Comparison of ENCODE assay signal across 13 cellular contexts in genomic region chr19:3457531-3458228, GRCh38. TPM values are rescaled to one million over a fixed set of nuclear protein-coding genes. Genes with fewer than 3 reads are reported as not detected.
A peak's percentile ranks its signal among the peaks of the same experiment; 100 is the strongest.
DNase-seq lines count a peak whose midpoint lies in the region; ATAC-seq and TF ChIP-seq lines count a peak whose summit lies in the region.
"Had no signal": no experiment of that assay in that cellular context is flagged by ENCODE, and none has a peak within 500 bp of the region (broad histone marks: within the 10 kb centered on the region; RNA-seq: fewer than 3 reads in every experiment).

No MANE protein-coding gene starts in this region.

- 60 to 66% methylated on average over 16 to 22 of the region's 22 CpGs for WGBS in upper lobe of left lung, 2 donors

- peaks cover 19% of the 10 kb centered on the region for H3F3A ChIP-seq in neural progenitor cell (ENCODE audit: low read depth)

- no peaks in the 10 kb centered on the region for H3K27me3 ChIP-seq in adipocyte (replicated peaks; ENCODE audit: control insufficient read depth, insufficient read depth, low read length)
- no peaks in the 10 kb centered on the region for H3K27me3 ChIP-seq in fibroblast of lung (ENCODE audit: control insufficient read depth, insufficient read depth, low read length)
- peaks cover 58% of the 10 kb centered on the region for H3K27me3 ChIP-seq in neural progenitor cell
- no peaks in the 10 kb centered on the region for H3K27me3 ChIP-seq in upper lobe of left lung

- no peak for TF ChIP-seq POLR2A in upper lobe of left lung (IDR thresholded peaks at IDR 0.05)

- H3K27ac ChIP-seq in fibroblast of lung (ENCODE audit: insufficient read depth, low read length) (peak overlapping the region; percentile 85), neural progenitor cell (no peak overlapping the region), upper lobe of left lung (peak overlapping the region; percentile 85 to 91 (median 88))

- H3K4me3 Mint-ChIP-seq in neural progenitor cell, result no peak overlapping the region
- H3K4me3 Mint-ChIP-seq: activated CD4-positive, alpha-beta T cell treated with anti-CD3 and anti-CD28 coated beads for 36 hours; activated naive CD8-positive, alpha-beta T cell treated with anti-CD3 and anti-CD28 coated beads for 36 hours; natural killer cell had no signal

- no peak overlapping the region for H2AFZ ChIP-seq in fibroblast of lung (ENCODE audit: low read length)
- no peak overlapping the region for H2AFZ ChIP-seq in neural progenitor cell (replicated peaks)

- no peaks in the 10 kb centered on the region for H4K20me1 ChIP-seq in fibroblast of lung (ENCODE audit: control insufficient read depth, extremely low read depth, insufficient read depth, low read length)
- H4K20me1 ChIP-seq in neural progenitor cell (ENCODE audit: low read depth), result peaks cover 7% of the 10 kb centered on the region

- ATAC-seq in upper lobe of left lung (ENCODE audit: low FRiP score in 2 of 2), result no peak
- ATAC-seq: activated CD4-positive, alpha-beta T cell treated with anti-CD3 and anti-CD28 coated beads for 36 hours; natural killer cell had no signal

- H3K79me2 ChIP-seq in fibroblast of lung (ENCODE audit: control insufficient read depth, insufficient read depth, low read length), result peaks cover 30% of the 10 kb centered on the region
- H3K79me2 ChIP-seq in neural progenitor cell (ENCODE audit: low read depth), result no peaks in the 10 kb centered on the region

- H3K4me3 ChIP-seq in adipocyte (ENCODE audit: low read length) (no peak overlapping the region), fibroblast of lung (replicated peaks in 1 of 4; ENCODE audit: control extremely low read depth in 1 of 4, insufficient read depth in 1 of 4, low read depth in 3 of 4, low read length in 4 of 4) (no peak overlapping the region), neural progenitor cell (no peak overlapping the region), upper lobe of left lung (no peak overlapping the region)

- H3K4me1 ChIP-seq in adipocyte (ENCODE audit: control insufficient read depth, insufficient read depth, low read length), result peaks cover 34% of the 10 kb centered on the region
- H3K4me1 ChIP-seq in fibroblast of lung (ENCODE audit: control insufficient read depth, extremely low read depth, insufficient read depth, low read length), result peaks cover 20% of the 10 kb centered on the region
- peaks cover 26% of the 10 kb centered on the region for H3K4me1 ChIP-seq in neural progenitor cell
- H3K4me1 ChIP-seq in upper lobe of left lung, result peaks cover 23 to 42% (median 32%) of the 10 kb centered on the region in 4 donors

- H3K9me3 ChIP-seq in adipocyte (ENCODE audit: control insufficient read depth, low read length), result no peaks in the 10 kb centered on the region
- no peaks in the 10 kb centered on the region for H3K9me3 ChIP-seq in fibroblast of lung (ENCODE audit: control insufficient read depth, insufficient read depth, low read depth, low read length)
- no peaks in the 10 kb centered on the region for H3K9me3 ChIP-seq in neural progenitor cell (ENCODE audit: low read depth)
- no peaks in the 10 kb centered on the region for H3K9me3 ChIP-seq in upper lobe of left lung

- no peak for TF ChIP-seq EP300 in upper lobe of left lung (IDR thresholded peaks at IDR 0.05)

- H3K4me2 ChIP-seq in fibroblast of lung (ENCODE audit: extremely low read depth, insufficient read depth, low read length) (no peak overlapping the region), neural progenitor cell (peak overlapping the region; percentile 66)

- TF ChIP-seq CTCF in fibroblast of lung (conservative IDR thresholded peaks at IDR 0.05 in 1 of 2, IDR thresholded peaks at IDR 0.05 in 1 of 2; ENCODE audit: low read depth in 1 of 2, low read length in 2 of 2) (no peak), neural progenitor cell (IDR thresholded peaks at IDR 0.05) (no peak), upper lobe of left lung (IDR thresholded peaks at IDR 0.05) (no peak)

- H3K36me3 ChIP-seq in adipocyte (ENCODE audit: control insufficient read depth, insufficient read depth, low read length, severe bottlenecking) (peaks cover 59% of the 10 kb centered on the region), fibroblast of lung (ENCODE audit: control insufficient read depth, insufficient read depth, low read length) (peaks cover 30% of the 10 kb centered on the region), neural progenitor cell (no peaks in the 10 kb centered on the region), upper lobe of left lung (peaks cover 17 to 75% (median 53%) of the 10 kb centered on the region in 4 donors)

- H3K4me1 Mint-ChIP-seq in neural progenitor cell, result peaks cover 18% of the 10 kb centered on the region
- H3K4me1 Mint-ChIP-seq: activated CD4-positive, alpha-beta T cell treated with anti-CD3 and anti-CD28 coated beads for 36 hours; activated naive CD8-positive, alpha-beta T cell treated with anti-CD3 and anti-CD28 coated beads for 36 hours had no signal

- H3K27me3 Mint-ChIP-seq in neural progenitor cell (ENCODE audit: insufficient read depth, low read depth), result peaks cover 35% of the 10 kb centered on the region
- H3K27me3 Mint-ChIP-seq: activated CD4-positive, alpha-beta T cell treated with anti-CD3 and anti-CD28 coated beads for 36 hours; activated naive CD8-positive, alpha-beta T cell treated with anti-CD3 and anti-CD28 coated beads for 36 hours had no signal

- no peak overlapping the region for H3K27ac Mint-ChIP-seq in neural progenitor cell
- H3K27ac Mint-ChIP-seq: activated CD4-positive, alpha-beta T cell treated with anti-CD3 and anti-CD28 coated beads for 36 hours; activated naive CD8-positive, alpha-beta T cell treated with anti-CD3 and anti-CD28 coated beads for 36 hours; natural killer cell had no signal

- peak overlapping the region; percentile 54 for H3K9ac ChIP-seq in adipocyte (ENCODE audit: low read length)
- no peak overlapping the region for H3K9ac ChIP-seq in fibroblast of lung (ENCODE audit: insufficient read depth, low read length)
- H3K9ac ChIP-seq in neural progenitor cell, result no peak overlapping the region

- DNase-seq in adipocyte (ENCODE audit: low read depth) (no peak), fibroblast of lung (ENCODE audit: low read depth in 2 of 2) (peak in 1 of 2 donors; percentile 39), neural progenitor cell (ENCODE audit: low spot score) (no peak), upper lobe of left lung (peak in 1 of 2 donors; percentile 18), NCI-H524 treated with DMSO at 0.1 percent for 48 hours (lab: John Stamatoyannopoulos, UW) (no peak), NCI-H2227 treated with DMSO at 0.1 percent for 48 hours (lab: John Stamatoyannopoulos, UW) (no peak)
- DNase-seq in activated naive CD4-positive, alpha-beta T cell treated with anti-CD3 and anti-CD28 coated beads, Interleukin-2, amount 50 U/mL, for 16 hours, result no peak
- DNase-seq: activated CD4-positive, alpha-beta T cell treated with anti-CD3 and anti-CD28 coated beads for 36 hours; activated naive CD8-positive, alpha-beta T cell treated with anti-CD3 and anti-CD28 coated beads for 36 hours; DMS153; KBM-7; natural killer cell; stimulated activated CD4-positive, alpha-beta T cell treated with anti-CD3 and anti-CD28 coated beads, Interleukin-4, amount 100 ng/mL, for 4 hours had no signal

- no peaks in the 10 kb centered on the region for H3K36me3 Mint-ChIP-seq in neural progenitor cell
- H3K36me3 Mint-ChIP-seq: natural killer cell had no signal

- H3K9me3 Mint-ChIP-seq in neural progenitor cell, result no peaks in the 10 kb centered on the region
- H3K9me3 Mint-ChIP-seq: activated naive CD8-positive, alpha-beta T cell treated with anti-CD3 and anti-CD28 coated beads for 36 hours; natural killer cell had no signal

RNA-seq across cellular contexts. Expression of gene SMIM24, which starts 22.6 kb away (rescaled TPM):
- total RNA-seq in fibroblast of lung (not detected in 2 replicates), neural progenitor cell (ENCODE audit: low replicate concordance) (0.81 and 1.7 TPM in 2 replicates), upper lobe of left lung (1 to 10 TPM in 1 of 6 donors, not detected in 5; 1.7 TPM)
- polyA plus RNA-seq in fibroblast of lung, result not detected in 2 replicates
- polyA plus RNA-seq in fibroblast of lung (2012), result not detected in 2 replicates
- not detected in 2 replicates for polyA minus RNA-seq in fibroblast of lung (ENCODE audit: low replicate concordance)

RNA-seq across cellular contexts. Expression of gene SMIM44, which starts 25.6 kb away (rescaled TPM):
- total RNA-seq in fibroblast of lung, result not detected in 2 replicates
- not detected in 2 replicates for polyA plus RNA-seq in fibroblast of lung
- not detected in 2 replicates for polyA plus RNA-seq in fibroblast of lung (2012)
- polyA minus RNA-seq in fibroblast of lung (ENCODE audit: low replicate concordance), result not detected in 2 replicates
- total RNA-seq in neural progenitor cell (ENCODE audit: low replicate concordance), result not detected in 2 replicates
- not detected for total RNA-seq in upper lobe of left lung
- total RNA-seq: activated CD4-positive, alpha-beta T cell treated with anti-CD3 and anti-CD28 coated beads for 36 hours; activated naive CD8-positive, alpha-beta T cell treated with anti-CD3 and anti-CD28 coated beads for 36 hours; natural killer cell had no signal

RNA-seq across cellular contexts. Expression of gene DOHH, which starts 42.8 kb away (rescaled TPM):
- total RNA-seq in fibroblast of lung, result 10.1 and 10.3 TPM in 2 replicates
- 4.1 and 5.0 TPM in 2 replicates for polyA plus RNA-seq in fibroblast of lung
- 11.2 and 19.1 TPM in 2 replicates for polyA plus RNA-seq in fibroblast of lung (2012)
- polyA minus RNA-seq in fibroblast of lung (ENCODE audit: low replicate concordance), result 2.0 and 2.2 TPM in 2 replicates
- 0.69 and 12.1 TPM in 2 replicates for total RNA-seq in neural progenitor cell (ENCODE audit: low replicate concordance)
- total RNA-seq in upper lobe of left lung, result 10 to 100 TPM; 13.3 to 26.8 (median 17.3) TPM

RNA-seq across cellular contexts. Expression of gene FZR1, which starts 48.4 kb away (rescaled TPM):
- 19.3 and 38.0 TPM in 2 replicates for total RNA-seq in fibroblast of lung
- polyA plus RNA-seq in fibroblast of lung, result 15.0 and 21.3 TPM in 2 replicates
- 25.1 and 36.2 TPM in 2 replicates for polyA plus RNA-seq in fibroblast of lung (2012)
- polyA minus RNA-seq in fibroblast of lung (ENCODE audit: low replicate concordance), result 48.1 and 60.6 TPM in 2 replicates
- total RNA-seq in neural progenitor cell (ENCODE audit: low replicate concordance), result 16.4 and 56.1 TPM in 2 replicates
- 100 to 1,000 TPM in 1 of 6 donors, 10 to 100 TPM in 5; 19.9 to 110 (median 37.5) TPM for total RNA-seq in upper lobe of left lung
